Comparison of ENCODE assay signal across 21 cellular contexts in genomic region chr6:127346512-127346911, GRCh38. TPM values are rescaled to one million over a fixed set of nuclear protein-coding genes. Genes with fewer than 3 reads are reported as not detected.
DNase-seq lines count a peak whose midpoint lies in the region; ATAC-seq and TF ChIP-seq lines count a peak whose summit lies in the region.
"Had no signal": no experiment of that assay in that cellular context is flagged by ENCODE, and none has a peak within 500 bp of the region (broad histone marks: within the 10 kb centered on the region; RNA-seq: fewer than 3 reads in every experiment).

No MANE protein-coding gene starts in this region.

- intact Hi-C loops in esophagus squamous epithelium (cut with DNase I): no loop called here
- intact Hi-C loops in spleen (cut with DNase I; ENCODE audit: low total_unique reads): no loop called here
- intact Hi-C loops in mucosa of descending colon (cut with DNase I, micrococcal nuclease): no loop called here

- no peaks in the 10 kb centered on the region for H3K27me3 ChIP-seq in RWPE2 (ENCODE audit: insufficient read depth, poor library complexity, severe bottlenecking)
- no peaks in the 10 kb centered on the region for H3K27me3 ChIP-seq in esophagus squamous epithelium
- H3K27me3 ChIP-seq in spleen (replicated peaks in 1 of 7): no peaks in the 10 kb centered on the region
- H3K27me3 ChIP-seq: MG63 had no signal

- TF ChIP-seq POLR2A in esophagus squamous epithelium (IDR thresholded peaks at IDR 0.05): no peak
- no peak for TF ChIP-seq POLR2A in spleen (IDR thresholded peaks at IDR 0.05)

- H3K9me3 ChIP-seq in RWPE2 (ENCODE audit: severe bottlenecking) (no peaks in the 10 kb centered on the region), esophagus squamous epithelium (no peaks in the 10 kb centered on the region), spleen (peaks cover 0 to 23% (median 19%) of the 10 kb centered on the region in 8 donors), mucosa of descending colon (no peaks in the 10 kb centered on the region)
- H3K9me3 ChIP-seq: HAP-1, MG63 had no signal

- peak overlapping the region; percentile 31 for H3K27ac ChIP-seq in RWPE2 (ENCODE audit: poor library complexity, severe bottlenecking)
- H3K27ac ChIP-seq in esophagus squamous epithelium: peak overlapping the region; percentile 10 to 60 (median 34)
- H3K27ac ChIP-seq in spleen: peak overlapping the region in 6 of 8 donors; percentile 23 to 78 (median 67)
- no peak overlapping the region for H3K27ac ChIP-seq in substantia nigra (ENCODE audit: low read depth, low read length, poor library complexity, severe bottlenecking)

- DNase-seq in CD1c-positive myeloid dendritic cell (ENCODE audit: extremely low spot score) (peak; percentile 80), RWPE2 (ENCODE audit: low spot score) (no peak), esophagus squamous epithelium (lab: John Stamatoyannopoulos, UW) (no peak), spleen (no peak), substantia nigra (lab: John Stamatoyannopoulos, UW) (no peak), mucosa of descending colon (no peak)
- DNase-seq: ACHN, C1 segment of cervical spinal cord, COR-L47, DMS 273 treated with DMSO at 0.1 percent for 48 hours, DND-41, IMR-90, Karpas-422, MG63, NCI-H1048, NCI-H1436, NCI-H1930, NCI-H2171, RPMI8226 had no signal

- no peak for TF ChIP-seq CTCF in RWPE2 (IDR thresholded peaks at IDR 0.05; ENCODE audit: poor library complexity, severe bottlenecking)
- no peak for TF ChIP-seq CTCF in esophagus squamous epithelium (IDR thresholded peaks at IDR 0.05)
- no peak for TF ChIP-seq CTCF in spleen (IDR thresholded peaks at IDR 0.05 in 8 of 11, conservative IDR thresholded peaks at IDR 0.05 in 3 of 11)
- TF ChIP-seq CTCF in mucosa of descending colon (IDR thresholded peaks at IDR 0.05): no peak

- WGBS in esophagus squamous epithelium, 2 donors: 89 to 91% methylated on average over 3 of the region's 3 CpGs
- 87 to 94% (median 90%) methylated on average over 3 of the region's 3 CpGs for WGBS in spleen, 5 donors

- H3K4me3 ChIP-seq in RWPE2 (ENCODE audit: severe bottlenecking) (no peak overlapping the region), esophagus squamous epithelium (no peak overlapping the region), spleen (peak overlapping the region in 1 of 8 donors; percentile 3), mucosa of descending colon (no peak overlapping the region)
- H3K4me3 ChIP-seq: HAP-1, MG63 had no signal

- ATAC-seq in RWPE2 (ENCODE audit: low read depth) (no peak), HG03095 (IDR thresholded peaks at IDR 0.05; ENCODE audit: unreplicated experiment) (no peak), mucosa of descending colon (no peak)

- H3K4me1 ChIP-seq in RWPE2 (ENCODE audit: insufficient read depth, poor library complexity, severe bottlenecking) (peaks cover 25% of the 10 kb centered on the region), esophagus squamous epithelium (peaks cover 11 to 58% (median 20%) of the 10 kb centered on the region in 3 donors), spleen (peaks cover 12 to 54% (median 21%) of the 10 kb centered on the region in 6 donors), mucosa of descending colon (ENCODE audit: low read depth) (peaks cover 11% of the 10 kb centered on the region)

- H3K36me3 ChIP-seq in RWPE2 (ENCODE audit: low read depth) (no peaks in the 10 kb centered on the region), esophagus squamous epithelium (no peaks in the 10 kb centered on the region), spleen (no peaks in the 10 kb centered on the region), mucosa of descending colon (ENCODE audit: low read depth) (no peaks in the 10 kb centered on the region)
- H3K36me3 ChIP-seq: HAP-1 had no signal

RNA-seq across cellular contexts. Expression of gene ECHDC1, which starts 3.1 kb away (rescaled TPM):
- total RNA-seq in esophagus squamous epithelium (10 to 100 TPM; 29.6 to 70.8 (median 53.5) TPM), spleen (10 to 100 TPM; 41.0 to 60.4 (median 50.4) TPM), mucosa of descending colon (100 to 1,000 TPM in 2 of 3 donors, 10 to 100 TPM in 1; 78.1 to 104 (median 102) TPM)
- 10 to 100 TPM; 31.3 to 44.0 (median 43.2) TPM for polyA plus RNA-seq in spleen
